ENCODE assay signal across 18 cellular contexts in genomic region chr1:185759061-185759460, GRCh38.
"Had no signal": no experiment of that assay in that cellular context is flagged by ENCODE, and none has a peak within 500 bp of the region (broad histone marks: within the 10 kb centered on the region; RNA-seq: fewer than 3 reads in every experiment).

No MANE protein-coding gene starts in this region.

- H3K9me3 ChIP-seq: body of pancreas, colonic mucosa, lower lobe of right lung, spleen, thoracic aorta, upper lobe of right lung had no signal

- DNase-seq: activated B cell treated with CpG ODN at 0.5 μM for 24 hours; activated CD4-positive, alpha-beta memory T cell treated with anti-CD3 and anti-CD28 coated beads, Interleukin-2, amount 10 ng/mL, durations not matched to agents 7 days and 5 days; activated CD4-positive, alpha-beta T cell treated with anti-CD3 and anti-CD28 coated beads for 4 hours; activated CD8-positive, alpha-beta memory T cell treated with anti-CD3 and anti-CD28 coated beads, Interleukin-2, amount 10 ng/mL, durations not matched to agents 7 days and 5 days; activated naive CD4-positive, alpha-beta T cell treated with Interleukin-2 at 50 U/mL for 16 hours; activated naive CD8-positive, alpha-beta T cell treated with anti-CD3 and anti-CD28 coated beads, Interleukin-2, amount 10 ng/mL, durations not matched to agents 7 days and 5 days; body of pancreas; central memory CD4-positive, alpha-beta T cell; colonic mucosa; lower lobe of right lung; midbrain; spleen; stimulated activated naive B cell treated with anti-CD40 and anti-IgM and Interleukin-4, amounts not matched to agents 10 μg/mL and 1 μg/mL and 100 μg/mL, for 72 hours; T-helper 1 cell; T-helper 9 cell; upper lobe of right lung had no signal

- H3K4me3 ChIP-seq: body of pancreas, colonic mucosa, hepatocyte, lower lobe of right lung, spleen, thoracic aorta, upper lobe of right lung had no signal

- H3K36me3 ChIP-seq: colonic mucosa, lower lobe of right lung, spleen, thoracic aorta, upper lobe of right lung had no signal

- H3K27me3 ChIP-seq: body of pancreas, colonic mucosa, hepatocyte, upper lobe of right lung had no signal

- ATAC-seq: activated CD8-positive, alpha-beta memory T cell treated with anti-CD3 and anti-CD28 coated beads, Interleukin-2, amount 10 ng/mL, durations not matched to agents 7 days and 5 days; body of pancreas; lower lobe of right lung; stimulated activated naive B cell treated with anti-CD40 and anti-IgM and Interleukin-4, amounts not matched to agents 10 μg/mL and 1 μg/mL and 100 μg/mL, for 72 hours; upper lobe of right lung had no signal

- H3K27ac ChIP-seq: body of pancreas, colonic mucosa, hepatocyte, lower lobe of right lung, spleen, thoracic aorta, upper lobe of right lung had no signal

- H3K4me1 ChIP-seq: body of pancreas, colonic mucosa, lower lobe of right lung, spleen, upper lobe of right lung had no signal
